Comparison of ENCODE assay signal across 11 cellular contexts in genomic region chr2:130452897-130453296, GRCh38. TPM values are rescaled to one million over a fixed set of nuclear protein-coding genes. Genes with fewer than 3 reads are reported as not detected.
DNase-seq lines count a peak whose midpoint lies in the region; ATAC-seq and TF ChIP-seq lines count a peak whose summit lies in the region.
"Not testable (repeated sequence)": the region's sequence is repeated elsewhere in the genome, so short reads cannot be mapped to it uniquely, and the experiment has no call there.
"Had no signal": no experiment of that assay in that cellular context is flagged by ENCODE, and none has a peak within 500 bp of the region (broad histone marks: within the 10 kb centered on the region; RNA-seq: fewer than 3 reads in every experiment).

No MANE protein-coding gene starts in this region.

- TF ChIP-seq CTCF in esophagus muscularis mucosa (IDR thresholded peaks at IDR 0.05); spleen (IDR thresholded peaks at IDR 0.05 in 8 of 11, conservative IDR thresholded peaks at IDR 0.05 in 3 of 11): not testable (repeated sequence)

- TF ChIP-seq EP300 in esophagus muscularis mucosa (IDR thresholded peaks at IDR 0.05), result not testable (repeated sequence)

- not testable (repeated sequence) for H3K4me3 ChIP-seq in esophagus muscularis mucosa, spleen

- not testable (repeated sequence) for H3K36me3 ChIP-seq in esophagus muscularis mucosa, spleen

- H3K9me3 ChIP-seq in esophagus muscularis mucosa, spleen: not testable (repeated sequence)

- not testable (repeated sequence) for H3K27me3 ChIP-seq in esophagus muscularis mucosa; spleen (replicated peaks in 1 of 7)

- ATAC-seq in left ventricle myocardium superior, result not testable (repeated sequence)

- DNase-seq in esophagus muscularis mucosa (ENCODE audit: extremely low spot score) (peak; percentile 47), left ventricle myocardium superior (peak; percentile 8), posterior vena cava (ENCODE audit: low spot score) (peak; percentile 62), spleen (peak; percentile 21)

- TF ChIP-seq POLR2A in esophagus muscularis mucosa (IDR thresholded peaks at IDR 0.05; ENCODE audit: low read depth); spleen (IDR thresholded peaks at IDR 0.05): not testable (repeated sequence)

- 80% methylated on average over 1 of the region's 5 CpGs for WGBS in esophagus muscularis mucosa
- WGBS in spleen, 5 donors, result 81 to 94% (median 88%) methylated on average over 2 to 4 of the region's 5 CpGs

- H3K4me1 ChIP-seq in esophagus muscularis mucosa, spleen: not testable (repeated sequence)

- intact Hi-C loops in esophagus muscularis mucosa (cut with DNase I); left ventricle myocardium superior (cut with micrococcal nuclease); posterior vena cava (cut with DNase I); spleen (cut with DNase I; ENCODE audit: low total_unique reads): not testable (repeated sequence)

- not testable (repeated sequence) for H3K27ac ChIP-seq in esophagus muscularis mucosa (replicated peaks in 1 of 4); spleen

RNA-seq across cellular contexts. Expression of gene POTEI, which starts 56.2 kb away (rescaled TPM):
- not detected for total RNA-seq in esophagus muscularis mucosa
- total RNA-seq in left ventricle myocardium superior, result not detected
- total RNA-seq in posterior vena cava, result not detected
- not detected for total RNA-seq in spleen
- polyA plus RNA-seq in spleen, result not detected
- total RNA-seq: A673; CD4-positive, alpha-beta memory T cell; CD4-positive, CD25-positive, alpha-beta regulatory T cell; CD8-positive, alpha-beta memory T cell; G401 had no signal
- polyA plus RNA-seq: AG04450; CD14-positive monocyte; CD4-positive, alpha-beta memory T cell; CD4-positive, CD25-positive, alpha-beta regulatory T cell; CD8-positive, alpha-beta memory T cell had no signal

Comparison
In these comparisons a context has a peak if more than half of its experiments do, and no peak if none do; other contexts are left out.
1. DNase-seq: peak in every context shown above with its lines; median percentile 62 in posterior vena cava; 47 in esophagus muscularis mucosa; 21 in spleen; 8 in left ventricle myocardium superior.